1 cellular context compared by ENCODE assay signal in the genomic region with DNA sequence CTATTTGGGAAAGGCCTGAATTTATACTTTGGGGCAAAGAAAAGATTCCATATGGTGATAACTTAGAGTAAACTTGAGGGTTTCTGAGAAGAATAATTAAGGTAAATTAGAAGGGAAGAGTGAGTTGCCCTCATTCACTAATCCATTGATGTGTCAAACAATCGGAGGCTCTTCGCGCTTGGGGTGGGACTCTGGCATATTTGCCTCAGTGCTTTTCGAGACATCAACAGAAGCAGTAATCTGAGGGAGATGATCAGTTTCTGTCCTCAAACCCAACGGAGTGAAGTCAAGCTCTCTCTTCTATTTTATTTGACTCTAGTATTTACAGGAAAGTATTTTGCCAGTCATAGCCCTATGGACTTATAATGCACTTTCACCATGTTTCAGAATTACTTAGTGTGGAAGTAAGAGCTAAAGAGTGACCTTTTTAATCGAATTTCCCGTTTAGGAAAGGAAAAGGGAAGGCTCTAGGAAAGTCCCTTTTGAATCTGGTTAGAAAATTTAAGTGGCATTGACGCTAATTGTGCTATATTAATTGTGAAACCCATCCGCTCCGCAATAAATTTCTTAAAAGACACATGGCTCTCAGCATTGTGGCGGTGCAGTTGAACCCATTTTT.
TF ChIP-seq lines count a peak whose summit lies in the region.

No MANE protein-coding gene starts in this region.

TF ChIP-seq in HepG2, 621 proteins besides CTCF, POLR2A, EP300 and RAD21 (continued from another document):
- TF ChIP-seq, protein P1, sequence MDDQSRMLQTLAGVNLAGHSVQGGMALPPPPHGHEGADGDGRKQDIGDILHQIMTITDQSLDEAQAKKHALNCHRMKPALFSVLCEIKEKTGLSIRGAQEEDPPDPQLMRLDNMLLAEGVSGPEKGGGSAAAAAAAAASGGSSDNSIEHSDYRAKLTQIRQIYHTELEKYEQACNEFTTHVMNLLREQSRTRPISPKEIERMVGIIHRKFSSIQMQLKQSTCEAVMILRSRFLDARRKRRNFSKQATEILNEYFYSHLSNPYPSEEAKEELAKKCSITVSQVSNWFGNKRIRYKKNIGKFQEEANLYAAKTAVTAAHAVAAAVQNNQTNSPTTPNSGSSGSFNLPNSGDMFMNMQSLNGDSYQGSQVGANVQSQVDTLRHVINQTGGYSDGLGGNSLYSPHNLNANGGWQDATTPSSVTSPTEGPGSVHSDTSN (CRISPR knock-in tag; IDR thresholded peaks at IDR 0.05; ENCODE audit: borderline replicate concordance) = no peak
- TF ChIP-seq ZNF703 (CRISPR knock-in tag; IDR thresholded peaks at IDR 0.05; ENCODE audit: borderline replicate concordance) = no peak
- TF ChIP-seq SMAD1 (CRISPR knock-in tag; IDR thresholded peaks at IDR 0.05; ENCODE audit: borderline replicate concordance, low read depth) = no peak
- TF ChIP-seq, protein P2, sequence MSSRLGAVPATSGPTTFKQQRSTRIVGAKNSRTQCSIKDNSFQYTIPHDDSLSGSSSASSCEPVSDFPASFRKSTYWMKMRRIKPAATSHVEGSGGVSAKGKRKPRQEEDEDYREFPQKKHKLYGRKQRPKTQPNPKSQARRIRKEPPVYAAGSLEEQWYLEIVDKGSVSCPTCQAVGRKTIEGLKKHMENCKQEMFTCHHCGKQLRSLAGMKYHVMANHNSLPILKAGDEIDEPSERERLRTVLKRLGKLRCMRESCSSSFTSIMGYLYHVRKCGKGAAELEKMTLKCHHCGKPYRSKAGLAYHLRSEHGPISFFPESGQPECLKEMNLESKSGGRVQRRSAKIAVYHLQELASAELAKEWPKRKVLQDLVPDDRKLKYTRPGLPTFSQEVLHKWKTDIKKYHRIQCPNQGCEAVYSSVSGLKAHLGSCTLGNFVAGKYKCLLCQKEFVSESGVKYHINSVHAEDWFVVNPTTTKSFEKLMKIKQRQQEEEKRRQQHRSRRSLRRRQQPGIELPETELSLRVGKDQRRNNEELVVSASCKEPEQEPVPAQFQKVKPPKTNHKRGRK (CRISPR knock-in tag; IDR thresholded peaks at IDR 0.05) = no peak
- no peak for TF ChIP-seq IRX3 (CRISPR knock-in tag; IDR thresholded peaks at IDR 0.05; ENCODE audit: borderline replicate concordance, low read depth)
- 0 out of 2 replicates have a peak, but pooled peaks have one; percentile 4 for TF ChIP-seq ZNF775 (CRISPR knock-in tag; IDR thresholded peaks at IDR 0.05; ENCODE audit: borderline replicate concordance)
- TF ChIP-seq, protein P3, sequence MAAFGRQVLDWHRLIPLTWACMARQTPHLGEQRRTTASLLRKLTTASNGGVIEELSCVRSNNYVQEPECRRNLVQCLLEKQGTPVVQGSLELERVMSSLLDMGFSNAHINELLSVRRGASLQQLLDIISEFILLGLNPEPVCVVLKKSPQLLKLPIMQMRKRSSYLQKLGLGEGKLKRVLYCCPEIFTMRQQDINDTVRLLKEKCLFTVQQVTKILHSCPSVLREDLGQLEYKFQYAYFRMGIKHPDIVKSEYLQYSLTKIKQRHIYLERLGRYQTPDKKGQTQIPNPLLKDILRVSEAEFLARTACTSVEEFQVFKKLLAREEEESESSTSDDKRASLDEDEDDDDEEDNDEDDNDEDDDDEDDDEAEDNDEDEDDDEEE (CRISPR knock-in tag; IDR thresholded peaks at IDR 0.05) = no peak
- TF ChIP-seq ATAD3A (CRISPR knock-in tag; IDR thresholded peaks at IDR 0.05) = no peak
